ENCODE assay signal across 6 cellular contexts in genomic region chr1:76410499-76410898, GRCh38.
"Had no signal": no experiment of that assay in that cellular context is flagged by ENCODE, and none has a peak within 500 bp of the region (broad histone marks: within the 10 kb centered on the region; RNA-seq: fewer than 3 reads in every experiment).

No MANE protein-coding gene starts in this region.

- H3K27ac ChIP-seq: GM23248, HL-60 had no signal

- H3K9ac ChIP-seq: GM23248 had no signal

- H3K4me3 ChIP-seq: GM23248 had no signal

- H2AFZ ChIP-seq: GM23248 had no signal

- ATAC-seq: HepG2 had no signal

- DNase-seq: GM23248, H9, HCEC 1CT, KBM-7 had no signal
